Comparison of ENCODE assay signal across 17 cellular contexts in the genomic region with DNA sequence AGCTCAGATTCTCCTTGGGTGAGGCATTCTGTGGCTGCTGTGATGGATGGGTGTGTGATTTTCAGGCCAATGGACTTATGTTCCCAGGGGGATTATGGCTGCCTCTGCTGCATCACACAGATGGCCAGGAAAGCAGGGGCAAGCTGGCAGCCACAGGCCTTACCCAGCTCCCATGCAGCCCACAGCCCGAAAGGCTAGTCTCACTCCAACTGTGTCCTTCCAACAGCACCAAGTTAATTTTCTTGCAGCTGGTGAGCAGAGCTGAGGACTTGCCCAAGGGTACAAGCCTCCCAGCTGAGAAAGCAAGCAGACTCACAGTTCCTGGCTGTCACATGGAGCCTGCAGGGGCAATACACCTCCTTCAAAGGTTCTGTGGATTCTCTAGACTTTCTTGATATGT.
DNase-seq lines count a peak whose midpoint lies in the region; TF ChIP-seq lines count a peak whose summit lies in the region.
"Had no signal": no experiment of that assay in that cellular context is flagged by ENCODE, and none has a peak within 500 bp of the region (broad histone marks: within the 10 kb centered on the region; RNA-seq: fewer than 3 reads in every experiment).

No MANE protein-coding gene starts in this region.

- H3K27ac ChIP-seq in Karpas-422 (ENCODE audit: low read length) (no peak overlapping the region), mesenchymal stem cell (ENCODE audit: low read length, poor library complexity, severe bottlenecking) (no peak overlapping the region), mammary epithelial cell (ENCODE audit: insufficient read depth, low read depth, low read length) (no peak overlapping the region)

- intact Hi-C loops in mammary epithelial cell (cut with micrococcal nuclease), result no loop called here

- no peak overlapping the region for H3K14ac ChIP-seq in mesenchymal stem cell (ENCODE audit: low read length in 2 of 2)

- H3K9me3 ChIP-seq in Karpas-422 (ENCODE audit: low read length) (0 out of 2 replicates have a peak, but pooled peaks cover 3% of the 10 kb centered on the region), mesenchymal stem cell (ENCODE audit: control insufficient read depth, low read length) (peaks cover 12% of the 10 kb centered on the region), mammary epithelial cell (replicated peaks; ENCODE audit: insufficient read depth, low read length) (peaks cover 29% of the 10 kb centered on the region)
- H3K9me3 ChIP-seq: BE2C had no signal

- H3K18ac ChIP-seq in mesenchymal stem cell (ENCODE audit: low read depth in 1 of 2, low read length in 2 of 2), result no peak overlapping the region

- H3K36me3 ChIP-seq in Karpas-422 (ENCODE audit: insufficient read depth, low read length), result no peaks in the 10 kb centered on the region
- no peaks in the 10 kb centered on the region for H3K36me3 ChIP-seq in mesenchymal stem cell (ENCODE audit: control insufficient read depth in 1 of 2, insufficient read depth in 2 of 2, low read depth in 1 of 2, low read length in 2 of 2)
- H3K36me3 ChIP-seq in mammary epithelial cell (ENCODE audit: insufficient read depth, low read length), result no peaks in the 10 kb centered on the region
- H3K36me3 ChIP-seq: BE2C had no signal

- TF ChIP-seq CTCF in mammary epithelial cell (conservative IDR thresholded peaks at IDR 0.05 in 1 of 2, IDR thresholded peaks at IDR 0.05 in 1 of 2; ENCODE audit: extremely low read depth in 1 of 2, insufficient read depth in 1 of 2, low read depth in 1 of 2, low read length in 2 of 2), result no peak

- 70% methylated on average over 1 of the region's 1 CpG for WGBS in mesenchymal stem cell
- 60% methylated on average over 1 of the region's 1 CpG for WGBS in mammary epithelial cell (ENCODE audit: low coverage, missing lambda C conversion rate)

- no peaks in the 10 kb centered on the region for H3K9me2 ChIP-seq in Karpas-422 (replicated peaks; ENCODE audit: insufficient read depth, low read length)

- no peak overlapping the region for H3K23ac ChIP-seq in mesenchymal stem cell (ENCODE audit: low read length in 2 of 2)

- H2BK120ac ChIP-seq in mesenchymal stem cell (ENCODE audit: low read depth, low read length), result no peak overlapping the region

- DNase-seq in Karpas-422 (peak; percentile 1), ecto neural progenitor cell (ENCODE audit: low spot score) (peak; percentile 37), mesenchymal stem cell (no peak), mammary epithelial cell (no peak), medulla oblongata (ENCODE audit: extremely low spot score) (no peak)
- no peak for DNase-seq in activated CD4-positive, alpha-beta T cell treated with anti-CD3 and anti-CD28 coated beads, Interleukin-2, amount 50 U/mL, for 48 hours
- DNase-seq: ACHN; BE2C; C1 segment of cervical spinal cord; CD4-positive, CD25-positive, alpha-beta regulatory T cell; CD8-positive, alpha-beta memory T cell; COR-L47; DMS 273 treated with DMSO at 0.1 percent for 48 hours; DMS53; DND-41; EL; H9 had no signal

- H4K8ac ChIP-seq in mesenchymal stem cell (ENCODE audit: low read length), result no peak overlapping the region

- H2BK12ac ChIP-seq in mesenchymal stem cell (ENCODE audit: low read length in 2 of 2), result no peak overlapping the region

- no peak overlapping the region for H2BK15ac ChIP-seq in mesenchymal stem cell (ENCODE audit: low read depth, poor library complexity, severe bottlenecking)

- no peak overlapping the region for H2AK5ac ChIP-seq in mesenchymal stem cell (ENCODE audit: low read length, severe bottlenecking)

- dilution Hi-C loops in mammary epithelial cell (cut with HindIII; ENCODE audit: low sequenced_read_pairs), result no loop called here

- H2AFZ ChIP-seq in Karpas-422 (ENCODE audit: low read length) (no peak overlapping the region), mesenchymal stem cell (ENCODE audit: low read depth, low read length) (peak overlapping the region; percentile 63), mammary epithelial cell (ENCODE audit: low read depth, low read length) (no peak overlapping the region)

- H3K79me2 ChIP-seq in Karpas-422 (ENCODE audit: low read length) (no peaks in the 10 kb centered on the region), mammary epithelial cell (ENCODE audit: insufficient read depth, low read length) (no peaks in the 10 kb centered on the region)

- H4K20me1 ChIP-seq in Karpas-422 (ENCODE audit: insufficient read depth, low read depth, low read length), result no peaks in the 10 kb centered on the region
- H4K20me1 ChIP-seq in mammary epithelial cell (ENCODE audit: insufficient read depth, low read length), result no peaks in the 10 kb centered on the region

- no TSS peak for BruUV-seq in mammary epithelial cell (replicated peaks; lab: Mats Ljungman, UMichigan)

- no peaks in the 10 kb centered on the region for H3K4me1 ChIP-seq in Karpas-422 (ENCODE audit: low read length)
- H3K4me1 ChIP-seq in mesenchymal stem cell (ENCODE audit: control insufficient read depth, insufficient read depth, low read depth, low read length), result no peaks in the 10 kb centered on the region
- H3K4me1 ChIP-seq in mammary epithelial cell (ENCODE audit: insufficient read depth, low read length), result no peaks in the 10 kb centered on the region
- H3K4me1 ChIP-seq: BE2C had no signal

- H3K4ac ChIP-seq in mesenchymal stem cell (ENCODE audit: low read depth in 1 of 2, low read length in 2 of 2), result no peak overlapping the region

- no peak overlapping the region for H4K91ac ChIP-seq in mesenchymal stem cell (ENCODE audit: low read length)

- no peak overlapping the region for H2BK5ac ChIP-seq in mesenchymal stem cell (ENCODE audit: low read depth, low read length, poor library complexity, severe bottlenecking)

- H3K27me3 ChIP-seq in Karpas-422 (ENCODE audit: low read length), result no peaks in the 10 kb centered on the region
- no peaks in the 10 kb centered on the region for H3K27me3 ChIP-seq in mesenchymal stem cell (ENCODE audit: control insufficient read depth in 1 of 2, insufficient read depth in 1 of 2, low read length in 2 of 2)
- H3K27me3 ChIP-seq in mammary epithelial cell (ENCODE audit: insufficient read depth, low read length), result no peaks in the 10 kb centered on the region
- H3K27me3 ChIP-seq: BE2C had no signal

- CTCF ChIA-PET in mammary epithelial cell (lab: Charles Lee; ENCODE audit: low non-redundant PET), result no interaction called here

- no peak overlapping the region for H3K9ac ChIP-seq in Karpas-422 (ENCODE audit: low read length)
- no peak overlapping the region for H3K9ac ChIP-seq in mesenchymal stem cell (ENCODE audit: low read length)
- no peak overlapping the region for H3K9ac ChIP-seq in mammary epithelial cell (ENCODE audit: insufficient read depth, low read length)

- no peaks in the 10 kb centered on the region for H3K79me1 ChIP-seq in mesenchymal stem cell (replicated peaks; ENCODE audit: low read length, poor library complexity, severe bottlenecking)

- in situ Hi-C loops in mammary epithelial cell (cut with MboI; ENCODE audit: low sequenced_read_pairs in 2 of 2), result no loop called here

- H3K4me3 ChIP-seq in Karpas-422 (ENCODE audit: low read length) (no peak overlapping the region), mesenchymal stem cell (ENCODE audit: insufficient read depth in 1 of 2, low read depth in 1 of 2, low read length in 2 of 2) (no peak overlapping the region), mammary epithelial cell (replicated peaks in 1 of 3; ENCODE audit: insufficient read depth in 1 of 3, low read depth in 2 of 3, low read length in 3 of 3) (no peak overlapping the region)

- H3K4me2 ChIP-seq in Karpas-422 (ENCODE audit: low read depth, low read length, poor library complexity, severe bottlenecking), result no peak overlapping the region
- no peak overlapping the region for H3K4me2 ChIP-seq in mesenchymal stem cell (ENCODE audit: low read length, poor library complexity, severe bottlenecking)
- H3K4me2 ChIP-seq in mammary epithelial cell (ENCODE audit: insufficient read depth, low read depth, low read length), result no peak overlapping the region

Comparison
In these comparisons a context has a peak if more than half of its experiments do, and no peak if none do; other contexts are left out.
1. DNase-seq: peak in Karpas-422 (single experiment) and ecto neural progenitor cell (single experiment); none in mesenchymal stem cell (single experiment), activated CD4-positive, alpha-beta T cell treated with anti-CD3 and anti-CD28 coated beads, Interleukin-2, amount 50 U/mL, for 48 hours (0 of 2), mammary epithelial cell (single experiment) and medulla oblongata (single experiment).